Comparison of ENCODE assay signal across 1 cellular context in genomic region chr2:202064881-202065230, GRCh38.
TF ChIP-seq lines count a peak whose summit lies in the region.

No MANE protein-coding gene starts in this region.

TF ChIP-seq in HCT116, 20 proteins besides CTCF, POLR2A, EP300 and RAD21 (continued from another document):
- TF ChIP-seq REST (IDR thresholded peaks at IDR 0.05; ENCODE audit: low read depth): no peak
- no peak for TF ChIP-seq ATF3 (IDR thresholded peaks at IDR 0.05)
- no peak for TF ChIP-seq YY1 (IDR thresholded peaks at IDR 0.05; ENCODE audit: extremely low read depth, insufficient replicate concordance, low read depth, low read length)
- TF ChIP-seq EZH2 (IDR thresholded peaks at IDR 0.05): no peak
- TF ChIP-seq CBX3 (IDR thresholded peaks at IDR 0.05; ENCODE audit: low read depth): no peak
- no peak for TF ChIP-seq ELF1 (IDR thresholded peaks at IDR 0.05; ENCODE audit: borderline replicate concordance, low read depth)
- TF ChIP-seq TCF7L2 (IDR thresholded peaks at IDR 0.05; ENCODE audit: borderline replicate concordance, extremely low read depth, insufficient read depth, insufficient read length): no peak
